ENCODE assay signal across 8 cellular contexts in genomic region chr9:106860731-106861584, GRCh38. TPM values are rescaled to one million over a fixed set of nuclear protein-coding genes. Genes with fewer than 3 reads are reported as not detected.
DNase-seq lines count a peak whose midpoint lies in the region; ATAC-seq and TF ChIP-seq lines count a peak whose summit lies in the region.

No MANE protein-coding gene starts in this region.

- H3K9me3 ChIP-seq in HUES48 (ENCODE audit: control insufficient read depth, insufficient read depth, low read length): no peaks in the 10 kb centered on the region
- no peaks in the 10 kb centered on the region for H3K9me3 ChIP-seq in tibial artery

- no peak for TF ChIP-seq POLR2A in lower leg skin (IDR thresholded peaks at IDR 0.05)

- H3K4me1 ChIP-seq in HUES48 (ENCODE audit: control insufficient read depth, insufficient read depth, low read length) (peaks cover 29% of the 10 kb centered on the region), tibial artery (peaks cover 0 to 28% (median 16%) of the 10 kb centered on the region in 4 donors)

- POLR2A ChIA-PET in AG04449 (lab: Yijun Ruan, JAX): no interaction called here

- H3K27me3 ChIP-seq in HUES48 (ENCODE audit: control insufficient read depth, insufficient read depth, low read length) (no peaks in the 10 kb centered on the region), tibial artery (peaks cover 0 to 22% of the 10 kb centered on the region in 2 donors)

- peaks cover 4% of the 10 kb centered on the region; the same call in 1 of the 2 replicates for H3K36me3 ChIP-seq in HUES48 (ENCODE audit: control insufficient read depth, insufficient read depth, low read length)
- H3K36me3 ChIP-seq in tibial artery: no peaks in the 10 kb centered on the region

- 1% methylated on average over 50 of the region's 50 CpGs for WGBS in lower leg skin, 2 donors

- DNase-seq in AG04449 (ENCODE audit: low read depth, low spot score) (no peak), choroid plexus epithelial cell (ENCODE audit: low read depth) (peak; percentile 46), lower leg skin (ENCODE audit: low spot score in 2 of 2) (peak in 1 of 2 donors; percentile 89), tibial artery (peak in 1 of 2 donors; percentile 66), SKM-1 (lab: John Stamatoyannopoulos, UW; ENCODE audit: unreplicated experiment) (no peak)
- DNase-seq in effector CD4-positive, alpha-beta T cell: no peak

- peak overlapping the region; percentile 82 for H3K4me3 ChIP-seq in AG04449 (ENCODE audit: low read depth, low read length)
- H3K4me3 ChIP-seq in HUES48 (ENCODE audit: low read depth, low read length): peak overlapping the region; percentile 90
- H3K4me3 ChIP-seq in choroid plexus epithelial cell (ENCODE audit: low read depth, low read length): peak overlapping the region; percentile 74
- peak overlapping the region; percentile 78 for H3K4me3 ChIP-seq in lower leg skin (ENCODE audit: low read depth, poor library complexity, severe bottlenecking)
- H3K4me3 ChIP-seq in tibial artery: peak overlapping the region; percentile 64 to 74

- H3K9ac ChIP-seq in HUES48 (ENCODE audit: low read depth, low read length): peak overlapping the region; percentile 92

- CTCF ChIA-PET in AG04449 (lab: Yijun Ruan, JAX): interaction anchor here (0.7 to 2.2 kb wide), 6 partner anchors 17 to 1019 kb away, joined by 3 to 11 read pairs (median 3); no protein-coding TSS in a partner anchor

- TF ChIP-seq CTCF in AG04449 (IDR thresholded peaks at IDR 0.05; ENCODE audit: insufficient read depth, low read length, missing control alignments) (no peak), choroid plexus epithelial cell (conservative IDR thresholded peaks at IDR 0.05; ENCODE audit: low read depth, low read length) (no peak), lower leg skin (IDR thresholded peaks at IDR 0.05) (no peak), tibial artery (IDR thresholded peaks at IDR 0.05) (no peak)

- ATAC-seq in HG02885 (IDR thresholded peaks at IDR 0.05; ENCODE audit: poor library complexity, unreplicated experiment): no peak

- peak overlapping the region; percentile 97 for H3K27ac ChIP-seq in HUES48 (ENCODE audit: low read depth, low read length)
- peak overlapping the region; percentile 4 to 5 for H3K27ac ChIP-seq in tibial artery

- intact Hi-C loops in lower leg skin (cut with DNase I; ENCODE audit: low total_unique reads) (no loop called here), tibial artery (cut with DNase I; ENCODE audit: low total_unique reads) (no loop called here)

RNA-seq across cellular contexts. Expression of gene ZNF462, which starts 2.0 kb away (rescaled TPM):
- 10 to 100 TPM; 13.3 to 19.9 (median 16.2) TPM for total RNA-seq in lower leg skin
